8 cellular contexts compared by ENCODE assay signal in the genomic region with DNA sequence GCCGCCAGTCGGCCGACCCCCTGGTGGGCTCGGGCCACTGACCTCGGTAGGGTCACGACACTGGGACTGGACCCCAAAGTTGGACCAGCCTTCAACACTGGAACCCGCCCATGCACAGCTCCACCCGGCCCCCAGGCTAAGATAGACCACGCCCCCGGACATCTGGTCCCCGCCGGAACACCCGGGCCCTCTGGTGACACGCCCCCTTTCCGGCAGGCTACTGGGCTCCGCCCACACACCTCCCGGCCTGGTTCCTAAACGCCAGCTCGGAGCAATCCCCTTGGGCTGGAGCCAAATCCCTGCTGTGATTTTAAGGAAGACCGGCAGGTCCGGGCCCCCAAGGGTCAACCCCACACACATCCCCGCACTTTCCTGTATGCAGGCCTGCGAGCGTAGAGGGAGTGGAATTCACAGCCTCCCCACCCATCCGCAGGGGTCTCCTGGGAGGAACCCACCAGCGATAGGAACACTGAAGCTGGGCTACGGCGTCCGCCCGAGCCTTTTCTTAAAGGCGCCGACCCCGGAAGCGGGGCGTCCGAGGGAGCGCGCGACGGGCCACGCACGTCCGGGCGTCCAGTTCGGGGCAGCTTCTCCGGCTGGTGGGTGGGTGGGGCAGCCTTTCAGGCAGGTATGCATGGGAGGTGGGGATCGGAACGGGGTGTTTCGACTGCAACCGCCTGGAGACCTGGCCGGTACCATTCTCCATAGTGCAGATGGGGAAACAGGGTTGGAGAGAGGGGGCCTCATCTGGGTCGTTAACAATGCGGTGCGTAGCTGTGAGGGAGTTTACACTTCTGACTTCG. TPM values are rescaled to one million over a fixed set of nuclear protein-coding genes. Genes with fewer than 3 reads are reported as not detected.
DNase-seq lines count a peak whose midpoint lies in the region; ATAC-seq, FAIRE-seq and TF ChIP-seq lines count a peak whose summit lies in the region.

A gene with protein sequence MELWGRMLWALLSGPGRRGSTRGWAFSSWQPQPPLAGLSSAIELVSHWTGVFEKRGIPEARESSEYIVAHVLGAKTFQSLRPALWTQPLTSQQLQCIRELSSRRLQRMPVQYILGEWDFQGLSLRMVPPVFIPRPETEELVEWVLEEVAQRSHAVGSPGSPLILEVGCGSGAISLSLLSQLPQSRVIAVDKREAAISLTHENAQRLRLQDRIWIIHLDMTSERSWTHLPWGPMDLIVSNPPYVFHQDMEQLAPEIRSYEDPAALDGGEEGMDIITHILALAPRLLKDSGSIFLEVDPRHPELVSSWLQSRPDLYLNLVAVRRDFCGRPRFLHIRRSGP (plus strand): TSS at position 576 of the 803 bp plus-strand sequence. CDS start 1,583 bp downstream, outside the sequence.

- DNase-seq in BE2C (peak; percentile 94), GM19239 (ENCODE audit: insufficient read length, low spot score) (peak; percentile 84), NCI-H526 treated with DMSO at 0.1 percent for 48 hours (lab: John Stamatoyannopoulos, UW) (peak; percentile 81), coronary artery (ENCODE audit: low spot score) (peak; percentile 98), left colon (peak; percentile 99)
- DNase-seq in activated CD4-positive, alpha-beta T cell treated with anti-CD3 and anti-CD28 coated beads, Interleukin-2, amount 10 ng/mL, durations not matched to agents 7 days and 5 days: peak; percentile 96
- DNase-seq in stimulated activated CD4-positive, alpha-beta T cell treated with anti-CD3 and anti-CD28 coated beads, Interleukin-1b, Interleukin-23, amount 100 ng/mL, for 48 hours: peak; percentile 97

- no peaks in the 10 kb centered on the region for H3K36me3 ChIP-seq in BE2C

- H3K27ac ChIP-seq in coronary artery: peak within 1 kb of the TSS; percentile 88 to 90

- H3K36me3 Mint-ChIP-seq in activated CD4-positive, alpha-beta T cell treated with anti-CD3 and anti-CD28 coated beads, Interleukin-2, amount 10 ng/mL, durations not matched to agents 7 days and 5 days (ENCODE audit: low read depth): peaks cover 35% of the 10 kb centered on the region

- intact Hi-C loops in left colon (cut with DNase I, micrococcal nuclease): no loop called here

- H3K9me3 Mint-ChIP-seq in activated CD4-positive, alpha-beta T cell treated with anti-CD3 and anti-CD28 coated beads, Interleukin-2, amount 10 ng/mL, durations not matched to agents 7 days and 5 days: no peaks in the 10 kb centered on the region

- CTCF ChIA-PET in activated CD4-positive, alpha-beta T cell treated with anti-CD3 and anti-CD28 coated beads, Interleukin-2, amount 10 ng/mL, durations not matched to agents 7 days and 5 days (lab: Charles Lee): interaction anchor here (0.6 to 17.2 kb wide), 11 partner anchors 10 to 1135 kb away, joined by 3 to 284 read pairs (median 5); a partner anchor contains a TSS

- no peaks in the 10 kb centered on the region for H3K9me3 ChIP-seq in BE2C

- H3K27me3 Mint-ChIP-seq in activated CD4-positive, alpha-beta T cell treated with anti-CD3 and anti-CD28 coated beads, Interleukin-2, amount 10 ng/mL, durations not matched to agents 7 days and 5 days: no peaks in the 10 kb centered on the region

- POLR2A ChIA-PET in activated CD4-positive, alpha-beta T cell treated with anti-CD3 and anti-CD28 coated beads, Interleukin-2, amount 10 ng/mL, durations not matched to agents 7 days and 5 days (lab: Charles Lee): interaction anchor here (0.6 to 7.0 kb wide), 9 partner anchors 21 to 1708 kb away, joined by 3 to 168 read pairs (median 5); a partner anchor contains a TSS

- H3K27ac Mint-ChIP-seq in activated CD4-positive, alpha-beta T cell treated with anti-CD3 and anti-CD28 coated beads, Interleukin-2, amount 10 ng/mL, durations not matched to agents 7 days and 5 days: peak within 1 kb of the TSS; percentile 94

- peak; percentile 99 for FAIRE-seq in GM19239 (lab: Jason Lieb, UNC)

- TF ChIP-seq CTCF in BE2C (IDR thresholded peaks at IDR 0.05; ENCODE audit: low read depth, low read length) (no peak), coronary artery (IDR thresholded peaks at IDR 0.05) (no peak)

- peaks cover 72% of the 10 kb centered on the region for H3K4me1 Mint-ChIP-seq in activated CD4-positive, alpha-beta T cell treated with anti-CD3 and anti-CD28 coated beads, Interleukin-2, amount 10 ng/mL, durations not matched to agents 7 days and 5 days

- H3K4me1 ChIP-seq in BE2C: peaks cover 3% of the 10 kb centered on the region; the same call in 1 of the 2 replicates

- peak within 1 kb of the TSS; percentile 95 for H3K4me3 Mint-ChIP-seq in activated CD4-positive, alpha-beta T cell treated with anti-CD3 and anti-CD28 coated beads, Interleukin-2, amount 10 ng/mL, durations not matched to agents 7 days and 5 days

- ATAC-seq in HG03457 (IDR thresholded peaks at IDR 0.05; ENCODE audit: unreplicated experiment) (peak; percentile 52), left colon (peak; percentile 84)

- peak within 1 kb of the TSS; percentile 83 for H3K4me3 ChIP-seq in BE2C (ENCODE audit: low read depth, low read length)
- H3K4me3 ChIP-seq in coronary artery: peak within 1 kb of the TSS; percentile 76

- H3K27me3 ChIP-seq in BE2C: no peaks in the 10 kb centered on the region

RNA-seq across cellular contexts. Expression of the gene that starts here (rescaled TPM):
- 20.3 TPM for polyA plus RNA-seq in BE2C (2012; ENCODE audit: insufficient read depth, insufficient read length, low read depth)
- 10 to 100 TPM; 42.3 to 49.0 TPM for total RNA-seq in activated CD4-positive, alpha-beta T cell treated with anti-CD3 and anti-CD28 coated beads, Interleukin-2, amount 10 ng/mL, durations not matched to agents 7 days and 5 days
- total RNA-seq in left colon: 10 to 100 TPM; 21.9 to 24.8 TPM

Comparison
In these comparisons a context has a peak if more than half of its experiments do, and no peak if none do; other contexts are left out.
1. Peak in every context shown above with its lines: DNase-seq, ATAC-seq, H3K4me3 ChIP-seq and H3K27ac ChIP-seq.